In the genomic region with DNA sequence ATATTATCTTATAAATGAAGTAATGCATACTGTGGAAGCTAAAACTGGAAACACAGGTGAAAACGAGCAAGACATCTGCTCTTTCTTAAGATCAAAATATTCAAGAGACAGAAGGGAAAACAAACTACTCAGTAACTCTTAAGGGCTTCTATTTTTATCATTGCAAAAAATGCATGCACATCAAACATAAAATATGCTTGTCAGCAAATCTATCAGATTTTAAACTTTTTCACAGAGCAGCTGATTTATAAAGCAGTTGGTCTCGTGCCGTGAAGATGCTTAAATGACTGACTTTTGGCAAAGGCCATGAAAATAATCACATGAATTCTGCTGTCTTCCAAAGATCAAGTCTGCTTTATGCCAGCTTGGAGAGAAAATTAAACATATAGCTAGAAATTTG, we compare ENCODE assay signal across 34 cellular contexts.
DNase-seq lines count a peak whose midpoint lies in the region; ATAC-seq, FAIRE-seq and TF ChIP-seq lines count a peak whose summit lies in the region.
"Had no signal": no experiment of that assay in that cellular context is flagged by ENCODE, and none has a peak within 500 bp of the region (broad histone marks: within the 10 kb centered on the region; RNA-seq: fewer than 3 reads in every experiment).

No MANE protein-coding gene starts in this region.

- H2BK15ac ChIP-seq in IMR-90 (ENCODE audit: low read depth, low read length), result no peak overlapping the region

- H3K9ac ChIP-seq in HepG2 (ENCODE audit: insufficient read depth, low read depth, low read length) (no peak overlapping the region), IMR-90 (ENCODE audit: low read depth, low read length) (no peak overlapping the region), K562 (ENCODE audit: insufficient read depth in 1 of 2, low read depth in 2 of 2, low read length in 2 of 2) (no peak overlapping the region)
- H3K9ac ChIP-seq: BLaER1; BLaER1 treated with 17β-estradiol and CSF1 and Interleukin-3, amounts not matched to agents 10 nM and 100 nM had no signal

- no peaks in the 10 kb centered on the region for H3K79me2 ChIP-seq in HepG2 (ENCODE audit: insufficient read depth, low read length)
- no peaks in the 10 kb centered on the region for H3K79me2 ChIP-seq in K562 (ENCODE audit: control insufficient read depth, insufficient read depth, low read length)

- POLR2A ChIA-PET in HepG2 (lab: Yijun Ruan, JAX), result no interaction called here
- POLR2A ChIA-PET in A549 (lab: Yijun Ruan, JAX), result no interaction called here
- POLR2A ChIA-PET in IMR-90 (lab: Charles Lee; ENCODE audit: unreplicated experiment), result no interaction called here
- POLR2A ChIA-PET in K562 (lab: Yijun Ruan, JAX), result no interaction called here

- H2AK9ac ChIP-seq in IMR-90 (replicated peaks; ENCODE audit: low read depth, low read length, poor library complexity), result no peak overlapping the region

- no peaks in the 10 kb centered on the region for H4K20me1 ChIP-seq in HepG2 (ENCODE audit: insufficient read depth, low read length)
- H4K20me1 ChIP-seq in IMR-90 (ENCODE audit: insufficient read depth, low read length), result no peaks in the 10 kb centered on the region
- H4K20me1 ChIP-seq in K562 (replicated peaks; ENCODE audit: control insufficient read depth, insufficient read depth, low read length), result no peaks in the 10 kb centered on the region
- H4K20me1 ChIP-seq: BLaER1; BLaER1 treated with 17β-estradiol and CSF1 and Interleukin-3, amounts not matched to agents 10 nM and 100 nM had no signal

- no peak overlapping the region for H3K4me3 ChIP-seq in HepG2 (replicated peaks in 1 of 3; ENCODE audit: insufficient read depth in 1 of 3, low read depth in 2 of 3, low read length in 3 of 3)
- no peak overlapping the region for H3K4me3 ChIP-seq in right lobe of liver
- H3K4me3 ChIP-seq in A549, result no peak overlapping the region
- no peak overlapping the region for H3K4me3 ChIP-seq in IMR-90 (ENCODE audit: insufficient read depth, low read depth, low read length)
- H3K4me3 ChIP-seq in K562, result no peak overlapping the region
- H3K4me3 ChIP-seq: BLaER1; BLaER1 treated with 17β-estradiol and CSF1 and Interleukin-3, amounts not matched to agents 10 nM and 100 nM had no signal

- intact Hi-C loops in HepG2 (cut with micrococcal nuclease; ENCODE audit: unreplicated experiment) (no loop called here), right lobe of liver (cut with DNase I) (no loop called here), IMR-90 (cut with micrococcal nuclease) (no loop called here), K562 (cut with micrococcal nuclease) (no loop called here)

- BruUV-seq in HepG2 (replicated peaks; lab: Mats Ljungman, UMichigan), result no TSS peak
- BruUV-seq in IMR-90 (replicated peaks; lab: Mats Ljungman, UMichigan), result no TSS peak
- BruUV-seq in K562 (replicated peaks; lab: Mats Ljungman, UMichigan), result no TSS peak

- H3K14ac ChIP-seq in IMR-90 (replicated peaks; ENCODE audit: low read depth, low read length), result no peak overlapping the region

- H3K79me1 ChIP-seq in IMR-90 (ENCODE audit: low read depth in 1 of 2, low read length in 2 of 2), result no peaks in the 10 kb centered on the region

- in situ Hi-C loops in HepG2 (cut with HindIII; ENCODE audit: extremely low pct_ligation_motif_present, low pct_unique_long_range_greater_than_20kb), result no loop called here
- in situ Hi-C loops in IMR-90 (cut with MboI; ENCODE audit: low sequenced_read_pairs), result no loop called here
- in situ Hi-C loops in K562 (cut with MboI), result no loop called here

- no peak for FAIRE-seq in HepG2 (lab: Jason Lieb, UNC)
- FAIRE-seq in A549 (lab: Jason Lieb, UNC), result no peak
- FAIRE-seq in K562 (lab: Jason Lieb, UNC), result no peak
- FAIRE-seq: A204.1, D721Med had no signal

- H3K4ac ChIP-seq in IMR-90 (ENCODE audit: low read depth, low read length), result no peak overlapping the region

- no peak overlapping the region for H2BK120ac ChIP-seq in IMR-90 (ENCODE audit: low read depth, low read length)

- H3K36me3 ChIP-seq in HepG2 (replicated peaks in 1 of 2; ENCODE audit: control insufficient read depth in 1 of 2, insufficient read depth in 2 of 2, low read length in 2 of 2) (no peaks in the 10 kb centered on the region), right lobe of liver (no peaks in the 10 kb centered on the region), IMR-90 (ENCODE audit: control insufficient read depth, insufficient read depth, low read length) (no peaks in the 10 kb centered on the region), K562 (ENCODE audit: control insufficient read depth, insufficient read depth, low read length) (no peaks in the 10 kb centered on the region)
- H3K36me3 ChIP-seq: BE2C; BLaER1; BLaER1 treated with 17β-estradiol and CSF1 and Interleukin-3, amounts not matched to agents 10 nM and 100 nM had no signal

- dilution Hi-C loops in IMR-90 (cut with HindIII; ENCODE audit: low sequenced_read_pairs, unreplicated experiment), result no loop called here

- H3K9me1 ChIP-seq in IMR-90 (ENCODE audit: insufficient read depth, low read length) (no peaks in the 10 kb centered on the region), K562 (ENCODE audit: control insufficient read depth, insufficient read depth, low read length) (no peaks in the 10 kb centered on the region)

- no peak for TF ChIP-seq CTCF in HepG2 (CRISPR knock-in tag; IDR thresholded peaks at IDR 0.05)
- TF ChIP-seq CTCF in right lobe of liver (IDR thresholded peaks at IDR 0.05), result no peak
- no peak for TF ChIP-seq CTCF in A549 (IDR thresholded peaks at IDR 0.05)
- no peak for TF ChIP-seq CTCF in IMR-90 (conservative IDR thresholded peaks at IDR 0.05; ENCODE audit: low read depth, low read length)
- no peak for TF ChIP-seq CTCF in K562 (IDR thresholded peaks at IDR 0.05 in 2 of 3, conservative IDR thresholded peaks at IDR 0.05 in 1 of 3; ENCODE audit: insufficient read depth in 2 of 3, low read depth in 1 of 3, low read length in 3 of 3)

- CTCF ChIA-PET in HepG2 (lab: Yijun Ruan, JAX; ENCODE audit: low intra/inter-chr PET ratio, low total read pairs) (no interaction called here), A549 (lab: Yijun Ruan, JAX) (no interaction called here), IMR-90 (lab: Yijun Ruan, JAX) (no interaction called here), K562 (lab: Yijun Ruan, JAX; ENCODE audit: low intra/inter-chr PET ratio) (no interaction called here)

- TF ChIP-seq POLR2A in HepG2 (IDR thresholded peaks at IDR 0.05; ENCODE audit: insufficient read depth in 1 of 2, low read depth in 2 of 2, low read length in 2 of 2) (no peak), right lobe of liver (IDR thresholded peaks at IDR 0.05) (no peak), A549 (IDR thresholded peaks at IDR 0.05; ENCODE audit: low read length) (no peak), IMR-90 (IDR thresholded peaks at IDR 0.05; ENCODE audit: low read depth, low read length) (no peak), K562 (conservative IDR thresholded peaks at IDR 0.05) (no peak)

- no peak overlapping the region for H2BK5ac ChIP-seq in IMR-90 (ENCODE audit: low read depth, low read length, poor library complexity, severe bottlenecking)

- no peak overlapping the region for H3K56ac ChIP-seq in IMR-90 (ENCODE audit: extremely low read depth, insufficient read depth, low read length)

- no peaks in the 10 kb centered on the region for H3K4me1 ChIP-seq in HepG2 (ENCODE audit: insufficient read depth, low read length)
- no peaks in the 10 kb centered on the region for H3K4me1 ChIP-seq in right lobe of liver
- H3K4me1 ChIP-seq in A549, result no peaks in the 10 kb centered on the region
- H3K4me1 ChIP-seq in IMR-90 (ENCODE audit: control insufficient read depth, insufficient read depth, low read length), result no peaks in the 10 kb centered on the region
- no peaks in the 10 kb centered on the region for H3K4me1 ChIP-seq in K562 (replicated peaks in 1 of 2; ENCODE audit: control insufficient read depth in 2 of 2, insufficient read depth in 2 of 2, low read length in 2 of 2)
- H3K4me1 ChIP-seq: BE2C; BLaER1; BLaER1 treated with 17β-estradiol and CSF1 and Interleukin-3, amounts not matched to agents 10 nM and 100 nM; Caco-2 had no signal

- no peak overlapping the region for H4K91ac ChIP-seq in IMR-90 (ENCODE audit: insufficient read depth, low read depth, low read length)

- no peak overlapping the region for H3K18ac ChIP-seq in IMR-90 (ENCODE audit: low read depth, low read length)

- H2AFZ ChIP-seq in HepG2 (ENCODE audit: low read length), result no peak overlapping the region
- H2AFZ ChIP-seq in IMR-90 (replicated peaks; ENCODE audit: low read length, poor library complexity), result no peak overlapping the region
- no peak overlapping the region for H2AFZ ChIP-seq in K562 (ENCODE audit: low read depth, low read length)

- no peak overlapping the region for H3K4me2 ChIP-seq in HepG2 (ENCODE audit: low read depth, low read length)
- H3K4me2 ChIP-seq in A549, result no peak overlapping the region
- H3K4me2 ChIP-seq in IMR-90 (ENCODE audit: low read depth, low read length), result no peak overlapping the region
- no peak overlapping the region for H3K4me2 ChIP-seq in K562 (ENCODE audit: insufficient read depth, low read length)
- H3K4me2 ChIP-seq: BLaER1; BLaER1 treated with 17β-estradiol and CSF1 and Interleukin-3, amounts not matched to agents 10 nM and 100 nM had no signal

- H3K27ac ChIP-seq in HepG2 (ENCODE audit: extremely low read length, insufficient read depth, low read length), result no peak overlapping the region
- H3K27ac ChIP-seq in right lobe of liver, result no peak overlapping the region
- no peak overlapping the region for H3K27ac ChIP-seq in A549
- no peak overlapping the region for H3K27ac ChIP-seq in IMR-90 (ENCODE audit: insufficient read depth, low read length)
- H3K27ac ChIP-seq in K562 (ENCODE audit: extremely low read depth, low read depth, low read length), result no peak overlapping the region
- no peak overlapping the region for H3K27ac ChIP-seq in substantia nigra (ENCODE audit: low read depth, low read length, poor library complexity, severe bottlenecking)
- H3K27ac ChIP-seq: 22Rv1; BLaER1; BLaER1 treated with 17β-estradiol and CSF1 and Interleukin-3, amounts not matched to agents 10 nM and 100 nM; C4-2B had no signal

- no peak for TF ChIP-seq RAD21 in HepG2 (CRISPR knock-in tag; IDR thresholded peaks at IDR 0.05)
- no peak for TF ChIP-seq RAD21 in A549 (conservative IDR thresholded peaks at IDR 0.05 in 1 of 2, IDR thresholded peaks at IDR 0.05 in 1 of 2)
- TF ChIP-seq RAD21 in IMR-90 (IDR thresholded peaks at IDR 0.05; ENCODE audit: low read length), result no peak
- TF ChIP-seq RAD21 in K562 (CRISPR knock-in tag; conservative IDR thresholded peaks at IDR 0.05 in 1 of 2, IDR thresholded peaks at IDR 0.05 in 1 of 2), result no peak

- ATAC-seq in HepG2 (no peak), right lobe of liver (no peak), A549 (no peak), IMR-90 (ENCODE audit: low read depth) (no peak), K562 (no peak), GM18873 (IDR thresholded peaks at IDR 0.05; ENCODE audit: low FRiP score, unreplicated experiment) (no peak)
- ATAC-seq: CD8-positive, alpha-beta T cell had no signal

- no peak overlapping the region for H4K8ac ChIP-seq in IMR-90 (ENCODE audit: low read depth in 2 of 2, low read length in 2 of 2)

- H3K9me3 ChIP-seq in HepG2 (ENCODE audit: low read length) (peaks cover 94% of the 10 kb centered on the region), right lobe of liver (no peaks in the 10 kb centered on the region), A549 (no peaks in the 10 kb centered on the region), IMR-90 (ENCODE audit: control insufficient read depth, insufficient read depth, low read length) (no peaks in the 10 kb centered on the region; the same call in 1 of the 2 replicates), K562 (replicated peaks; ENCODE audit: control insufficient read depth, insufficient read depth, low read depth, low read length) (no peaks in the 10 kb centered on the region)
- H3K9me3 ChIP-seq: BE2C; BLaER1; BLaER1 treated with 17β-estradiol and CSF1 and Interleukin-3, amounts not matched to agents 10 nM and 100 nM; Caco-2 had no signal

- TF ChIP-seq EP300 in HepG2 (IDR thresholded peaks at IDR 0.05; ENCODE audit: low read depth in 2 of 2, low read length in 2 of 2) (no peak), HepG2 (CRISPR knock-in tag; IDR thresholded peaks at IDR 0.05; ENCODE audit: borderline replicate concordance) (no peak), A549 (IDR thresholded peaks at IDR 0.05) (no peak), K562 (IDR thresholded peaks at IDR 0.05; ENCODE audit: low read length) (no peak)

- H4K5ac ChIP-seq in IMR-90 (ENCODE audit: low read depth, low read length), result no peak overlapping the region

- no peak overlapping the region for H2AK5ac ChIP-seq in IMR-90 (ENCODE audit: low read depth, low read length)

- 2% methylated on average over 3 of the region's 3 CpGs for WGBS in HepG2 (ENCODE audit: low lambda C conversion rate)
- 30% methylated on average over 3 of the region's 3 CpGs for WGBS in right lobe of liver (ENCODE audit: insufficient coverage, low coverage, low lambda C conversion rate, missing lambda C conversion rate)
- 4% methylated on average over 3 of the region's 3 CpGs for whole genome bisulfite sequencing in A549 (ENCODE audit: missing lambda C conversion rate)
- no CpG with 5 or more reads among the region's 3 CpGs for WGBS in IMR-90 (ENCODE audit: extremely low coverage in 2 of 2, insufficient read length in 1 of 2), 2 experiments
- 0% methylated on average over 3 of the region's 3 CpGs for WGBS in K562 (ENCODE audit: insufficient coverage, low coverage, missing lambda C conversion rate)

- H3K27me3 ChIP-seq in HepG2 (ENCODE audit: control insufficient read depth in 1 of 2, insufficient read depth in 2 of 2, low read length in 2 of 2) (no peaks in the 10 kb centered on the region), right lobe of liver (no peaks in the 10 kb centered on the region), IMR-90 (ENCODE audit: control insufficient read depth, insufficient read depth, low read length) (no peaks in the 10 kb centered on the region), K562 (ENCODE audit: control insufficient read depth in 2 of 2, insufficient read depth in 2 of 2, low read length in 2 of 2) (no peaks in the 10 kb centered on the region)
- H3K27me3 ChIP-seq: BE2C; BLaER1; BLaER1 treated with 17β-estradiol and CSF1 and Interleukin-3, amounts not matched to agents 10 nM and 100 nM had no signal

- H2BK20ac ChIP-seq in IMR-90 (ENCODE audit: low read depth, low read length), result no peak overlapping the region

- no peak for DNase-seq in HepG2 (ENCODE audit: low spot score)
- no peak for DNase-seq in right lobe of liver
- DNase-seq in A549 (ENCODE audit: low read depth in 1 of 2, low spot score in 1 of 2), result no peak
- no peak for DNase-seq in IMR-90
- no peak for DNase-seq in K562 (ENCODE audit: extremely low read depth in 1 of 4, low spot score in 3 of 4)
- DNase-seq in NCI-H82 treated with DMSO at 0.1 percent for 48 hours (lab: John Stamatoyannopoulos, UW; ENCODE audit: unreplicated experiment), result no peak
- DNase-seq in substantia nigra (lab: John Stamatoyannopoulos, UW), result no peak
- DNase-seq: 8988T; ACHN; AML-193; BE2C; C1 segment of cervical spinal cord; Caco-2; Calu3; CD4-positive, alpha-beta memory T cell; CD4-positive, alpha-beta T cell; CD4-positive, CD25-positive, alpha-beta regulatory T cell; CD8-positive, alpha-beta memory T cell; CD8-positive, alpha-beta T cell; COR-L47; DMS 273 treated with DMSO at 0.1 percent for 48 hours; DMS153; DMS53; DMS79; DMS79 treated with DMSO at 0.1 percent for 48 hours; DND-41; EL had no signal

- no peak overlapping the region for H3K23ac ChIP-seq in IMR-90 (ENCODE audit: low read depth, low read length)

Comparison
In these comparisons a context has a peak if more than half of its experiments do, and no peak if none do; other contexts are left out.
1. Of the 241 proteins assayed by ChIP-seq in both HepG2 and K562: peak only in HepG2: none; only in K562: MAFG; in both: MAFF and MAFK; in neither: 238.